In the genomic region with DNA sequence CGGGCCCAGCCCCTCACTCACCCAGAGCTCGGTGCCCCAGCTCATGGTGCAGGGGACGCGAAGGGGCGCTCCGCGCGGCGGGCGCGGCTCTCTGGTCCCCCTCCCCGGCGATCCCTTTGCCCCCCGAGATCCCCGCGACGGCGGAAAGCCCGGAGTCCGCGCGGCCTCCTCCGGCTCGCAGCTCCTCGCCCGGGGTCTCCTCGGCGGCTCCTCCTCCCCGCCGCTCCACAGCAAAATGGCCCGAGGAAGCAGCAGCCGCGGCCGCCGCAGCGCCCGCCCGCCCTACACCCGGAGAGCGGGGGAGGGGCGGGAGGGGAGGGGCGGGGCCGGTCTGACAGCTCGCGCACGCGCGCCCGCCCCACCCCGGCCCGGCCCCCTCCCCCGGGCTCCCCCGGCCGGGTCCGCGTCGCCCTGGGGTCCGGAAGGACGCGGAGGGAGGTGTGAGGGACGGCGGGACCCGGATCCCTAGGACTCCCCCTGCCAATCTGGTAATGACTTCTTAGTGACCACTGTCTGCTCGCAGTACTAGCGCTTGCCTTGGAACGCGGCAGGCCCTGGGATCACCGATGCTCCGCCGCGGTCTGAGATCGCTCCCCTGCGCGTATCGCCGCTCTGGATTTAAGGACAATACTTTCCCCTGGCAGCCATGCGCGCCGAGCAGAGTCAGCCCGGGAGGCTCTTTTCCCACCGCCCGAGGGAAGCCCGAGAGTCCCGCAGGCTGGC, we compare ENCODE assay signal across 8 cellular contexts. TPM values are rescaled to one million over a fixed set of nuclear protein-coding genes. Genes with fewer than 3 reads are reported as not detected.
DNase-seq lines count a peak whose midpoint lies in the region; ATAC-seq and TF ChIP-seq lines count a peak whose summit lies in the region.

TSS of gene FNBP1 (minus strand) at position 259 of the 723 bp plus-strand sequence. CDS start at position 45, 214 bp downstream.

- no peaks in the 10 kb centered on the region for H3K27me3 Mint-ChIP-seq in activated T-cell treated with anti-CD3 and anti-CD28 coated beads, Interleukin-2, amount 50 U/mL, for 4 hours (ENCODE audit: low read depth)

- peak within 1 kb of the TSS; percentile 94 for H3K4me3 ChIP-seq in OCI-LY7 (ENCODE audit: low read depth, low read length, poor library complexity, severe bottlenecking)
- H3K4me3 ChIP-seq in mucosa of stomach (ENCODE audit: low read length): peak within 1 kb of the TSS; percentile 63

- no TSS peak for BruUV-seq in OCI-LY7 (replicated peaks; lab: Mats Ljungman, UMichigan)

- H2AFZ ChIP-seq in OCI-LY7 (ENCODE audit: low read length): no peak within 1 kb of the TSS

- peak within 1 kb of the TSS; percentile 88 for H3K9ac ChIP-seq in mucosa of stomach (ENCODE audit: low read length)

- no peaks in the 10 kb centered on the region for H3K9me3 ChIP-seq in OCI-LY7 (ENCODE audit: low read length)
- no peaks in the 10 kb centered on the region for H3K9me3 ChIP-seq in mucosa of stomach (ENCODE audit: control insufficient read depth, low read length)

- peaks cover 5% of the 10 kb centered on the region for H3K27me3 ChIP-seq in mucosa of stomach (ENCODE audit: control insufficient read depth, insufficient read depth, low read length)

- POLR2A ChIA-PET in OCI-LY7 (lab: Charles Lee): interaction anchor here (0.5 to 1.0 kb wide), 2 partner anchors 10 to 218 kb away, joined by 3 read pairs; no protein-coding TSS in a partner anchor

- H3K4me1 ChIP-seq in OCI-LY7 (ENCODE audit: insufficient read depth, low read length, poor library complexity, severe bottlenecking) (peaks cover 53% of the 10 kb centered on the region), mucosa of stomach (ENCODE audit: control insufficient read depth, insufficient read depth, low read length) (peaks cover 28% of the 10 kb centered on the region)

- H4K20me1 ChIP-seq in OCI-LY7 (ENCODE audit: insufficient read depth, low read length): no peaks in the 10 kb centered on the region; the same call in 1 of the 2 replicates

- H3K36me3 ChIP-seq in OCI-LY7 (ENCODE audit: insufficient read depth, low read length) (peaks cover 6% of the 10 kb centered on the region; the same call in 1 of the 2 replicates), mucosa of stomach (ENCODE audit: control insufficient read depth, insufficient read depth, low read length) (no peaks in the 10 kb centered on the region)

- H3K4me3 Mint-ChIP-seq in activated T-cell treated with anti-CD3 and anti-CD28 coated beads, Interleukin-2, amount 50 U/mL, for 4 hours: peak within 1 kb of the TSS; percentile 97

- H3K36me3 Mint-ChIP-seq in activated T-cell treated with anti-CD3 and anti-CD28 coated beads, Interleukin-2, amount 50 U/mL, for 4 hours (ENCODE audit: insufficient read depth): peaks cover 6% of the 10 kb centered on the region

- H3K4me2 ChIP-seq in OCI-LY7 (ENCODE audit: low read length): peak within 1 kb of the TSS; percentile 96

- DNase-seq in SIG-M5 treated with dmso at 0.1 percent for 504 hours (lab: John Stamatoyannopoulos, UW; ENCODE audit: unreplicated experiment): peak; percentile 57
- no peak for DNase-seq in SIG-M5 (lab: John Stamatoyannopoulos, UW)
- peak; percentile 84 for DNase-seq in OCI-LY7 (ENCODE audit: low spot score)
- peak; percentile 77 for DNase-seq in activated T-cell treated with anti-CD3 and anti-CD28 coated beads, Interleukin-2, amount 50 U/mL, for 4 hours
- peak; percentile 41 to 60 for DNase-seq in stimulated activated CD8-positive, alpha-beta memory T cell treated with anti-CD3 and anti-CD28 coated beads, Interleukin-4, amount 100 ng/mL, for 4 hours (ENCODE audit: low read depth in 2 of 2, low spot score in 1 of 2)

- peak; percentile 35 for ATAC-seq in HG03460 (IDR thresholded peaks at IDR 0.05; ENCODE audit: unreplicated experiment)
- ATAC-seq in activated T-cell treated with anti-CD3 and anti-CD28 coated beads, Interleukin-2, amount 50 U/mL, for 4 hours: peak; percentile 76 to 83
- peak; percentile 89 for ATAC-seq in esophagus mucosa

- no peak for TF ChIP-seq CTCF in OCI-LY7 (conservative IDR thresholded peaks at IDR 0.05; ENCODE audit: low read length)

- peaks cover 56% of the 10 kb centered on the region for H3K79me2 ChIP-seq in OCI-LY7 (ENCODE audit: insufficient read depth, low read depth, low read length)

- peak within 1 kb of the TSS; percentile 98 for H3K27ac ChIP-seq in OCI-LY7 (ENCODE audit: low read depth, low read length, poor library complexity, severe bottlenecking)

- no peaks in the 10 kb centered on the region for H3K9me3 Mint-ChIP-seq in activated T-cell treated with anti-CD3 and anti-CD28 coated beads, Interleukin-2, amount 50 U/mL, for 4 hours

- H3K4me1 Mint-ChIP-seq in activated T-cell treated with anti-CD3 and anti-CD28 coated beads, Interleukin-2, amount 50 U/mL, for 4 hours (ENCODE audit: low read depth): peaks cover 51% of the 10 kb centered on the region

- no peaks in the 10 kb centered on the region for H3K9me2 ChIP-seq in OCI-LY7 (ENCODE audit: insufficient read depth, low read length)

- CTCF ChIA-PET in OCI-LY7 (lab: Charles Lee; ENCODE audit: unreplicated experiment): no interaction called here

- intact Hi-C loops in OCI-LY7 (cut with micrococcal nuclease; ENCODE audit: unreplicated experiment): loop anchor here (2.0 to 10.0 kb wide), 2 partner anchors 208 to 1358 kb away; partner anchors contain the start of genes C9orf78, SET and USP20

RNA-seq across cellular contexts. Expression of gene FNBP1, which starts in this region (rescaled TPM):
- total RNA-seq in OCI-LY7 (2014; rRNA removed; shearing (Covaris generic)): 93.3 and 117 TPM in 2 replicates
- 164 and 168 TPM in 2 replicates for total RNA-seq in OCI-LY7 (2022)
- 100 to 1,000 TPM; 156 to 174 (median 163) TPM for total RNA-seq in activated T-cell treated with anti-CD3 and anti-CD28 coated beads, Interleukin-2, amount 50 U/mL, for 4 hours
- 23.5 TPM for total RNA-seq in esophagus mucosa

Comparison
In these comparisons a context has a peak if more than half of its experiments do, and no peak if none do; other contexts are left out.
1. ATAC-seq: peak in every context shown above with its lines; median percentile 89 in esophagus mucosa; 80 in activated T-cell treated with anti-CD3 and anti-CD28 coated beads, Interleukin-2, amount 50 U/mL, for 4 hours; 35 in HG03460.